ENCODE assay signal across 7 cellular contexts in genomic region chr2:9813312-9814128, GRCh38. TPM values are rescaled to one million over a fixed set of nuclear protein-coding genes. Genes with fewer than 3 reads are reported as not detected.
A peak's percentile ranks its signal among the peaks of the same experiment; 100 is the strongest.
DNase-seq lines count a peak whose midpoint lies in the region; TF ChIP-seq lines count a peak whose summit lies in the region.

No MANE protein-coding gene starts in this region.

- 16 to 21% (median 20%) methylated on average over 24 of the region's 24 CpGs for WGBS in ovary, 3 donors
- WGBS in thyroid gland, 2 donors, result 19 to 45% methylated on average over 4 to 17 of the region's 24 CpGs

- no peaks in the 10 kb centered on the region for H3K9me3 ChIP-seq in ovary
- H3K9me3 ChIP-seq in thyroid gland, result no peaks in the 10 kb centered on the region

- TF ChIP-seq EP300 in ovary (IDR thresholded peaks at IDR 0.05), result no peak

- no peaks in the 10 kb centered on the region for H3K36me3 Mint-ChIP-seq in activated T-helper 2 cell treated with anti-CD3 and anti-CD28 coated beads, Interferon-gamma antibody, Interleukin-2, Interleukin-4, amounts not matched to agents 10 μg/mL and 5 μg/mL and 100 μg/mL, durations not matched to agents 14 hours and 24 hours and 36 hours (ENCODE audit: low read depth)

- H3K4me3 ChIP-seq in GM12865 (ENCODE audit: low read depth, low read length), result no peak overlapping the region
- H3K4me3 ChIP-seq in ovary, result no peak overlapping the region
- no peak overlapping the region for H3K4me3 ChIP-seq in thyroid gland (replicated peaks in 1 of 3)

- H3K27ac ChIP-seq in ovary, result no peak overlapping the region
- no peak overlapping the region for H3K27ac ChIP-seq in thyroid gland

- H3K27ac Mint-ChIP-seq in activated T-helper 2 cell treated with anti-CD3 and anti-CD28 coated beads, Interferon-gamma antibody, Interleukin-2, Interleukin-4, amounts not matched to agents 10 μg/mL and 5 μg/mL and 100 μg/mL, durations not matched to agents 14 hours and 24 hours and 36 hours, result no peak overlapping the region

- TF ChIP-seq CTCF in GM12865 (IDR thresholded peaks at IDR 0.05; ENCODE audit: insufficient read depth, low read depth, low read length, missing control alignments) (peak; percentile 98), ovary (IDR thresholded peaks at IDR 0.05) (peak; percentile 72 to 86 (median 80)), thyroid gland (IDR thresholded peaks at IDR 0.05) (peak; percentile 82 to 95 (median 88))

- H3K4me1 Mint-ChIP-seq in activated T-helper 2 cell treated with anti-CD3 and anti-CD28 coated beads, Interferon-gamma antibody, Interleukin-2, Interleukin-4, amounts not matched to agents 10 μg/mL and 5 μg/mL and 100 μg/mL, durations not matched to agents 14 hours and 24 hours and 36 hours (ENCODE audit: low read depth), result peaks cover 12% of the 10 kb centered on the region

- intact Hi-C loops in activated T-helper 2 cell treated with anti-CD3 and anti-CD28 coated beads, Interferon-gamma antibody, Interleukin-2, Interleukin-4, amounts not matched to agents 10 μg/mL and 5 μg/mL and 100 μg/mL, durations not matched to agents 14 hours and 24 hours and 36 hours (cut with micrococcal nuclease), result loop anchor here (1.0 kb wide), 1 partner anchor 235 kb away; no protein-coding TSS in a partner anchor
- intact Hi-C loops in ovary (cut with DNase I), result loop anchor here in 3 of 4 donors (10.0 kb wide), 3 partner anchors 241 to 621 kb away; no protein-coding TSS in a partner anchor
- intact Hi-C loops in thyroid gland (cut with DNase I), result loop anchor here (5.0 kb wide), 1 partner anchor 234 kb away; no protein-coding TSS in a partner anchor

- H3K36me3 ChIP-seq in ovary (no peaks in the 10 kb centered on the region), thyroid gland (no peaks in the 10 kb centered on the region)

- H3K4me1 ChIP-seq in ovary (ENCODE audit: insufficient read depth) (no peaks in the 10 kb centered on the region), thyroid gland (peaks cover 12 to 21% of the 10 kb centered on the region in 2 donors)

- peak; percentile 73 for DNase-seq in GM12865 (ENCODE audit: low read depth)
- peak in 55 of 76 experiments; percentile 9 to 66 (median 37) for DNase-seq in HUDEP-2 (lab: John Stamatoyannopoulos, UW; ENCODE audit: unreplicated experiment in 76 of 76)
- peak; percentile 61 for DNase-seq in RPMI7951 (ENCODE audit: low read depth)
- peak; percentile 63 for DNase-seq in activated T-helper 2 cell treated with anti-CD3 and anti-CD28 coated beads, Interferon-gamma antibody, Interleukin-2, Interleukin-4, amounts not matched to agents 10 μg/mL and 5 μg/mL and 100 μg/mL, durations not matched to agents 14 hours and 24 hours and 36 hours (ENCODE audit: low spot score)
- DNase-seq in fibroblast of the conjunctiva (ENCODE audit: low read depth), result peak; percentile 42
- peak; percentile 56 to 83 (median 74) for DNase-seq in ovary
- DNase-seq in thyroid gland, result peak; percentile 67 to 72

- H3K27me3 ChIP-seq in ovary (no peaks in the 10 kb centered on the region), thyroid gland (no peaks in the 10 kb centered on the region)

- H3K4me3 Mint-ChIP-seq in activated T-helper 2 cell treated with anti-CD3 and anti-CD28 coated beads, Interferon-gamma antibody, Interleukin-2, Interleukin-4, amounts not matched to agents 10 μg/mL and 5 μg/mL and 100 μg/mL, durations not matched to agents 14 hours and 24 hours and 36 hours (ENCODE audit: low read depth), result no peak overlapping the region

- TF ChIP-seq POLR2A in ovary (IDR thresholded peaks at IDR 0.05) (no peak), thyroid gland (IDR thresholded peaks at IDR 0.05) (no peak)

- no peaks in the 10 kb centered on the region for H3K9me3 Mint-ChIP-seq in activated T-helper 2 cell treated with anti-CD3 and anti-CD28 coated beads, Interferon-gamma antibody, Interleukin-2, Interleukin-4, amounts not matched to agents 10 μg/mL and 5 μg/mL and 100 μg/mL, durations not matched to agents 14 hours and 24 hours and 36 hours

- peaks cover 19% of the 10 kb centered on the region for H3K27me3 Mint-ChIP-seq in activated T-helper 2 cell treated with anti-CD3 and anti-CD28 coated beads, Interferon-gamma antibody, Interleukin-2, Interleukin-4, amounts not matched to agents 10 μg/mL and 5 μg/mL and 100 μg/mL, durations not matched to agents 14 hours and 24 hours and 36 hours (ENCODE audit: low read depth)

RNA-seq across cellular contexts. Expression of gene TAF1B, which starts 29.8 kb away (rescaled TPM):
- 40.9 and 49.6 TPM in 2 replicates for total RNA-seq in RPMI7951 (2014; rRNA removed; shearing (Covaris generic))
- 29.3 and 32.4 TPM in 2 replicates for total RNA-seq in activated T-helper 2 cell treated with anti-CD3 and anti-CD28 coated beads, Interferon-gamma antibody, Interleukin-2, Interleukin-4, amounts not matched to agents 10 μg/mL and 5 μg/mL and 100 μg/mL, durations not matched to agents 14 hours and 24 hours and 36 hours
- 10 to 100 TPM; 12.6 to 22.0 (median 18.2) TPM for total RNA-seq in ovary
- polyA plus RNA-seq in ovary, result 10 to 100 TPM in 1 of 2 donors, 1 to 10 TPM in 1; 6.4 to 10.1 TPM
- 10 to 100 TPM; 18.6 to 33.9 (median 25.8) TPM for total RNA-seq in thyroid gland
